8 cellular contexts compared by ENCODE assay signal in genomic region chr9:135412308-135413085, GRCh38.
DNase-seq lines count a peak whose midpoint lies in the region; ATAC-seq, FAIRE-seq and TF ChIP-seq lines count a peak whose summit lies in the region.
"Not testable (repeated sequence)": the region's sequence is repeated elsewhere in the genome, so short reads cannot be mapped to it uniquely, and the experiment has no call there.

No MANE protein-coding gene starts in this region.

- not testable (repeated sequence) for H3K9me3 ChIP-seq in GM12878 (replicated peaks; ENCODE audit: control insufficient read depth, insufficient read depth, low read length); pancreas

- H3K4me1 ChIP-seq in GM12878 (ENCODE audit: control insufficient read depth, insufficient read depth, low read length); pancreas: not testable (repeated sequence)

- WGBS in GM12878 (ENCODE audit: insufficient coverage, insufficient replicate concordance, low lambda C conversion rate, missing lambda C conversion rate), result 8% methylated on average over 42 of the region's 43 CpGs
- 7 to 8% methylated on average over 43 of the region's 43 CpGs for WGBS in pancreas, 2 donors

- in situ Hi-C loops in GM12878 (cut with MboI), result loop anchor here (5.0 kb wide), 1 partner anchor 325 kb away; the partner anchor contains the start of gene OLFM1

- not testable (repeated sequence) for H4K20me1 ChIP-seq in GM12878 (ENCODE audit: control insufficient read depth, insufficient read depth)

- POLR2A ChIA-PET in GM12878 (lab: Charles Lee), result not testable (repeated sequence)

- peak; percentile 84 for TF ChIP-seq RAD21 in GM12878 (IDR thresholded peaks at IDR 0.05; ENCODE audit: insufficient read depth, low read depth, low read length)

- TF ChIP-seq POLR2A in GM12878 (IDR thresholded peaks at IDR 0.05; ENCODE audit: low read depth, low read length), result not testable (repeated sequence)

- not testable (repeated sequence) for H3K4me2 ChIP-seq in GM12878 (ENCODE audit: control insufficient read depth, insufficient read depth)

- not testable (repeated sequence) for H3K27me3 ChIP-seq in GM12878 (replicated peaks in 1 of 2; ENCODE audit: control insufficient read depth in 2 of 2, insufficient read depth in 2 of 2, low read length in 1 of 2); pancreas

- not testable (repeated sequence) for H3K4me3 ChIP-seq in GM12878, pancreas

- SMC1A ChIA-PET in GM12878 (lab: Charles Lee; ENCODE audit: uncharacterized antibody, unreplicated experiment), result not testable (repeated sequence)

- TF ChIP-seq CTCF in GM12878 (IDR thresholded peaks at IDR 0.05 in 2 of 3, conservative IDR thresholded peaks at IDR 0.05 in 1 of 3; ENCODE audit: control insufficient read depth in 2 of 3, extremely low read depth in 1 of 3, insufficient read depth in 1 of 3, low read depth in 3 of 3, low read length in 3 of 3) (peak; percentile 95 to 97 (median 97)), pancreas (IDR thresholded peaks at IDR 0.05) (peak; percentile 99 to 100 (median 100))

- H3K27ac ChIP-seq in GM12878 (ENCODE audit: control insufficient read depth, insufficient read depth); pancreas: not testable (repeated sequence)

- CTCF ChIA-PET in GM12878 (lab: Yijun Ruan, JAX), result interaction anchor here (0.7 to 1.1 kb wide), 3 partner anchors 27 to 197 kb away, joined by 3 read pairs; no protein-coding TSS in a partner anchor

- RAD21 ChIA-PET in GM12878 (lab: Charles Lee; ENCODE audit: unreplicated experiment), result not testable (repeated sequence)

- not testable (repeated sequence) for H2AFZ ChIP-seq in GM12878 (ENCODE audit: control insufficient read depth, low read depth, low read length)

- not testable (repeated sequence) for H3K79me2 ChIP-seq in GM12878 (ENCODE audit: control insufficient read depth, insufficient read depth, low read length)

- DNase-seq in DMS53 treated with DMSO at 0.1 percent for 48 hours (lab: John Stamatoyannopoulos, UW; ENCODE audit: unreplicated experiment), result peak; percentile 19
- DNase-seq in HS-5 (ENCODE audit: low read depth), result peak; percentile 23
- DNase-seq in NCI-H748 treated with DMSO at 0.1 percent for 48 hours (lab: John Stamatoyannopoulos, UW), result peak; percentile 43
- not testable (repeated sequence) for DNase-seq in GM12878 (ENCODE audit: low read depth, low spot score)
- peak; percentile 71 for DNase-seq in left cardiac atrium
- peak; percentile 44 to 97 (median 86) for DNase-seq in pancreas
- DNase-seq in stromal cell of bone marrow (ENCODE audit: low read depth), result peak; percentile 19

- FAIRE-seq in GM12878 (lab: Jason Lieb, UNC), result peak; percentile 69
- not testable (repeated sequence) for FAIRE-seq in pancreas (lab: Jason Lieb, UNC)

- H3K9ac ChIP-seq in GM12878 (ENCODE audit: control insufficient read depth, insufficient read depth, low read length), result not testable (repeated sequence)

- not testable (repeated sequence) for H3K36me3 ChIP-seq in GM12878 (ENCODE audit: control insufficient read depth in 2 of 2, insufficient read depth in 2 of 2, low read length in 1 of 2); pancreas

- not testable (repeated sequence) for BruUV-seq in GM12878 (replicated peaks; lab: Mats Ljungman, UMichigan)

- intact Hi-C loops in GM12878 (cut with micrococcal nuclease; ENCODE audit: unreplicated experiment), result loop anchor here (5.0 kb wide), 2 partner anchors 325 to 965 kb away; partner anchors contain the start of gene OLFM1
- intact Hi-C loops in left cardiac atrium (cut with DNase I), result loop anchor here (1.0 to 10.0 kb wide), 4 partner anchors 70 to 718 kb away; partner anchors contain the start of gene OLFM1 (in 1 of the 2)
- intact Hi-C loops in pancreas (cut with DNase I), result loop anchor here in 2 of 3 donors (5.0 to 10.0 kb wide), 5 partner anchors 325 to 718 kb away; partner anchors contain the start of gene OLFM1 (in 1 of the 2)

- peak; percentile 77 to 80 for ATAC-seq in activated CD4-positive, CD25-positive, alpha-beta regulatory T cell treated with anti-CD3 and anti-CD28 coated beads, Interleukin-2, amount 50 U/mL, for 24 hours
- peak; percentile 99 for ATAC-seq in GM12878
- peak; percentile 91 to 94 for ATAC-seq in left cardiac atrium
- ATAC-seq in pancreas, result peak; percentile 98 to 100 (median 99)

- TF ChIP-seq EP300 in GM12878 (IDR thresholded peaks at IDR 0.05; ENCODE audit: borderline replicate concordance in 1 of 2, control insufficient read depth in 1 of 2, low read depth in 2 of 2, low read length in 2 of 2), result not testable (repeated sequence)

TF ChIP-seq in GM12878, 131 proteins besides CTCF, POLR2A, EP300 and RAD21:
- TF ChIP-seq YY1 (IDR thresholded peaks at IDR 0.05; ENCODE audit: low read depth, low read length), result peak; percentile 54
- TF ChIP-seq SMC3 (IDR thresholded peaks at IDR 0.05; ENCODE audit: borderline replicate concordance, low read length), result peak; percentile 74
- 0 out of 2 replicates have a peak, but pooled peaks have one; percentile 47 for TF ChIP-seq RB1 (IDR thresholded peaks at IDR 0.05; ENCODE audit: borderline replicate concordance)
- TF ChIP-seq ATF3 (IDR thresholded peaks at IDR 0.05; ENCODE audit: borderline replicate concordance, extremely low read depth, low read depth, low read length), result peak; percentile 30; the same call in 1 of the 2 replicates
- 0 out of 2 replicates have a peak, but pooled peaks have one; percentile 56 for TF ChIP-seq ZNF592 (IDR thresholded peaks at IDR 0.05)
- TF ChIP-seq POU2F2 (IDR thresholded peaks at IDR 0.05; ENCODE audit: borderline replicate concordance, low read depth, low read length), result 0 out of 3 replicates have a peak, but pooled peaks have one; percentile 24
